In the genomic region with DNA sequence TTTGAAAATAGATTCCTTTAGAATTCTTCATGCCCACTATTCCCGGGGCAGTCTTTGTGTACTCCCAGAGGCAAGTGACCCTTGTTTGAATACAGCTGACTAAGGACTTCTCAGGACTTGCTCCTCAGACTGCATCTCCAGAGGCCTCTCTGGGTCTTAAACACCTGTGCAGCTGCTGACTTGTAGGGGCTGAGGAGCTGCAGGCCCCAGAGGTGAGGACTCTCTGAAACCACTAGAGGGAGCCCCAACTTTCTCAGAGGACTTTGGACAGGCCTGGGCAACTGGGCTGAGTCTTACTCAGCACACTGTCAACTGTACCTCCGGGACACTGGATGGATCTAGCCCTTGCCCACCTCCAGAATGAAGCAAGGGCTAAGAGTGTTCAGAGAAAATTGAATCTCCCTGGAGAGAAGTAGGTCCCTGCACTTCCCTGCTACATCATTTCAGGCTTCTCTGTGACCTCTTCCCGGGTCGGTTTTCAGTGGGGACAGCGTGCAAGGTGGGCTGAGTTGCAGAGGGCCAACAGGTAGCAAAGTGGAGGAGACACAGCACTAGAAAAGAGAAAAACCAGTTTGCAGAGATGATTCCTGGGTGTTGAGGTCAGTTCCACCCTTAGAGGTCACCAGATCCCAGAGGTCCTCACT, we compare ENCODE assay signal across 9 cellular contexts.
DNase-seq lines count a peak whose midpoint lies in the region; ATAC-seq and TF ChIP-seq lines count a peak whose summit lies in the region.
"Had no signal": no experiment of that assay in that cellular context is flagged by ENCODE, and none has a peak within 500 bp of the region (broad histone marks: within the 10 kb centered on the region; RNA-seq: fewer than 3 reads in every experiment).

No MANE protein-coding gene starts in this region.

- TF ChIP-seq CTCF in Panc1 (IDR thresholded peaks at IDR 0.05) (peak; percentile 75), colonic mucosa (IDR thresholded peaks at IDR 0.05) (peak; percentile 56)

- ATAC-seq in GM21737 (IDR thresholded peaks at IDR 0.05; ENCODE audit: unreplicated experiment), result peak; percentile 98
- ATAC-seq in Panc1, result peak; percentile 80

- H3K36me3 ChIP-seq in Panc1 (ENCODE audit: control insufficient read depth, insufficient read depth, low read length) (no peaks in the 10 kb centered on the region), colonic mucosa (no peaks in the 10 kb centered on the region)

- H3K27me3 ChIP-seq in Panc1 (ENCODE audit: control insufficient read depth, insufficient read depth, low read length) (no peaks in the 10 kb centered on the region), colonic mucosa (no peaks in the 10 kb centered on the region)

- H3K4me3 ChIP-seq in Panc1 (ENCODE audit: low read depth in 2 of 2, low read length in 2 of 2), result no peak overlapping the region
- H3K4me3 ChIP-seq in colonic mucosa, result no peak overlapping the region

- H3K27ac ChIP-seq in Panc1 (ENCODE audit: low read length) (no peak overlapping the region), colonic mucosa (no peak overlapping the region)

- H3K4me1 ChIP-seq in Panc1 (ENCODE audit: control insufficient read depth, insufficient read depth, low read length), result no peaks in the 10 kb centered on the region
- H3K4me1 ChIP-seq in colonic mucosa, result no peaks in the 10 kb centered on the region

- BruUV-seq in Panc1 (replicated peaks; lab: Mats Ljungman, UMichigan), result no TSS peak

- no peak overlapping the region for H3K9ac ChIP-seq in colonic mucosa (ENCODE audit: low read depth in 2 of 2, low read length in 2 of 2)

- intact Hi-C loops in Panc1 (cut with micrococcal nuclease; ENCODE audit: unreplicated experiment), result no loop called here
- intact Hi-C loops in colonic mucosa (cut with DNase I), result no loop called here

- DNase-seq in stimulated activated CD4-positive, alpha-beta T cell treated with anti-CD3 and anti-CD28 coated beads, Interleukin-12 subunit alpha, Interleukin-12 subunit beta, amount 100 ng/mL, for 48 hours (ENCODE audit: low read depth in 2 of 3, low spot score in 1 of 3), result peak in 2 of 3 donors; percentile 3 to 12
- DNase-seq in stimulated activated CD4-positive, alpha-beta T cell treated with anti-CD3 and anti-CD28 coated beads, Interleukin-4, amount 100 ng/mL, for 4 hours, result no peak
- peak; percentile 22 for DNase-seq in HS-5 (ENCODE audit: low read depth)
- no peak for DNase-seq in Panc1 (ENCODE audit: low read depth, low spot score)
- peak; percentile 30 for DNase-seq in colonic mucosa
- peak; percentile 67 for DNase-seq in myocyte (ENCODE audit: low read depth)
- no peak for DNase-seq in stimulated activated naive CD4-positive, alpha-beta T cell treated with Interleukin-2 at 50 U/mL for 16 hours (lab: John Stamatoyannopoulos, UW)
- DNase-seq: left cardiac atrium had no signal

- POLR2A ChIA-PET in Panc1 (lab: Charles Lee), result no interaction called here

- CTCF ChIA-PET in Panc1 (lab: Charles Lee), result no interaction called here

- in situ Hi-C loops in Panc1 (cut with HindIII; ENCODE audit: low pct_unique_long_range_greater_than_20kb, low sequenced_read_pairs), result no loop called here

- H3K9me3 ChIP-seq in Panc1 (ENCODE audit: control insufficient read depth, insufficient read depth, low read depth, low read length) (no peaks in the 10 kb centered on the region), colonic mucosa (no peaks in the 10 kb centered on the region)

Comparison
In these comparisons a context has a peak if more than half of its experiments do, and no peak if none do; other contexts are left out.
1. DNase-seq: peak in stimulated activated CD4-positive, alpha-beta T cell treated with anti-CD3 and anti-CD28 coated beads, Interleukin-12 subunit alpha, Interleukin-12 subunit beta, amount 100 ng/mL, for 48 hours (2 of 3), HS-5 (single experiment), colonic mucosa (single experiment) and myocyte (single experiment); none in stimulated activated CD4-positive, alpha-beta T cell treated with anti-CD3 and anti-CD28 coated beads, Interleukin-4, amount 100 ng/mL, for 4 hours (0 of 2), Panc1 (single experiment) and stimulated activated naive CD4-positive, alpha-beta T cell treated with Interleukin-2 at 50 U/mL for 16 hours (single experiment).